ENCODE assay signal across 7 cellular contexts in the genomic region with DNA sequence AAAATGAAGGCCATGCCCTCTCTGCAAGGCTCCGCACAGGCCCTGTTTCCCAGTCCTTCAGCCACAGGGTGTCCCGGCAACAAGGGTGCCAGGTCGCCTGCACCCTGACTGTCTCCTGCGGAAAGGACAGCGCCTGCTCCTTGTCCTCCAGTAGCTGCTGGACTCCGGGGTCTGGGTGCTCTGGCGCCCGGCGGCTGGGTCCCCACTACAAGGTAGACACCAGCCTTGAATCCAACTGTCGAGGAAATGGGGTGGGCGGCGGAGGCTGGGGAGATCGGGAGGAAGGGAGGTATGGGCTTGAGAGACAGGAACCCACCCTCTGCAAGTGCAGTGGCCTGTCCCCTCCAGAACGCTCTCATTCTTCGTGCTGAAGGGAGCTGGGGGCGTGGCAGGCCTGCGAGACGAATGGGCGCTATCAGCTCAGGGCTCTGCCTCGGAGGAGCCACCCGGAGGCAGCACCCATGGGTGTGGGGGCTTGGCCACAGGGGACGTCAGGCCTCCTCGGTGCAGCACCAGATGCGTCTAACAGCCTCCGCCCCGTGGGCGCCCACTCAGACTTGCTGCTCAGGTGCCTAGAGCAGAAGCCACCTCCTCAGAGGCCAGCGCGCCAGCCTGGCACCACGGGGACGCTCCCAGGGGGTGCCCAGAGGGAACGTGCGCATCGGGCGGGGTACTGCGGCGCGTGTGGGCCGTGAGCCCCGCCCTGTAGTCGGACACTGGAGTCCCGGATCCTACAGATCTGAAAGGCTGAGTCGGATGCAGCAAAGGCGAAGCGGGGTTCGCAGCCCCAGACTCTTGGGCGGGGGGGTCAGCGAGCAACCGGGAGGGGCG. TPM values are rescaled to one million over a fixed set of nuclear protein-coding genes. Genes with fewer than 3 reads are reported as not detected.
DNase-seq lines count a peak whose midpoint lies in the region; ATAC-seq and TF ChIP-seq lines count a peak whose summit lies in the region.

No MANE protein-coding gene starts in this region.

- peak; percentile 64 for DNase-seq in activated CD4-positive, alpha-beta T cell treated with anti-CD3 and anti-CD28 coated beads, Interleukin-2, amount 50 U/mL, for 1 hour
- DNase-seq in effector CD4-positive, alpha-beta T cell, result peak; percentile 70
- DNase-seq in mucosa of descending colon, result peak; percentile 74 to 87 (median 82)
- peak; percentile 83 for DNase-seq in stimulated activated naive CD8-positive, alpha-beta T cell treated with anti-CD3 and anti-CD28 coated beads, Interleukin-15, Interleukin-2, amounts not matched to agents 100 U/mL and 50 U/mL, for 24 hours

- H4K20me1 ChIP-seq in KMS-11 (ENCODE audit: insufficient read depth), result no peaks in the 10 kb centered on the region

- H3K27ac ChIP-seq in KMS-11, result no peak overlapping the region

- H3K9me3 ChIP-seq in mucosa of descending colon, result no peaks in the 10 kb centered on the region

- intact Hi-C loops in mucosa of descending colon (cut with DNase I, micrococcal nuclease), result no loop called here

- no peak overlapping the region for H3K4me3 ChIP-seq in KMS-11 (IDR thresholded peaks at IDR 0.05; ENCODE audit: insufficient read depth, low read depth, low read length)
- peak overlapping the region; percentile 56 for H3K4me3 ChIP-seq in mucosa of descending colon

- H3K9ac ChIP-seq in KMS-11, result peak overlapping the region; percentile 64

- H3K36me3 ChIP-seq in KMS-11 (ENCODE audit: insufficient read depth), result no peaks in the 10 kb centered on the region
- H3K36me3 ChIP-seq in mucosa of descending colon (ENCODE audit: low read depth), result no peaks in the 10 kb centered on the region

- H3K4me1 ChIP-seq in KMS-11 (ENCODE audit: low read depth, poor library complexity, severe bottlenecking) (peaks cover 36% of the 10 kb centered on the region), mucosa of descending colon (ENCODE audit: low read depth) (peaks cover 50% of the 10 kb centered on the region)

- ATAC-seq in GM21737 (IDR thresholded peaks at IDR 0.05; ENCODE audit: unreplicated experiment), result peak; percentile 32
- ATAC-seq in mucosa of descending colon, result peak; percentile 66
- ATAC-seq in stimulated activated naive CD8-positive, alpha-beta T cell treated with anti-CD3 and anti-CD28 coated beads, Interleukin-15, Interleukin-2, amounts not matched to agents 100 U/mL and 50 U/mL, for 24 hours, result peak; percentile 67

- H3K79me2 ChIP-seq in KMS-11 (ENCODE audit: insufficient read depth, low read depth), result no peaks in the 10 kb centered on the region

- H3K27me3 ChIP-seq in KMS-11 (ENCODE audit: insufficient read depth, low read depth), result no peaks in the 10 kb centered on the region; the same call in 1 of the 2 replicates

- TF ChIP-seq CTCF in GM12873 (IDR thresholded peaks at IDR 0.05; ENCODE audit: insufficient read depth, low read depth, low read length, missing control alignments) (peak; percentile 7), KMS-11 (conservative IDR thresholded peaks at IDR 0.05; ENCODE audit: low read depth, low read length) (no peak), mucosa of descending colon (IDR thresholded peaks at IDR 0.05) (no peak)

- peak overlapping the region; percentile 36; the same call in 1 of the 2 replicates for H2AFZ ChIP-seq in KMS-11 (ENCODE audit: low read depth)

- H3K4me2 ChIP-seq in KMS-11, result peak overlapping the region; percentile 54; the same call in 1 of the 2 replicates

RNA-seq across cellular contexts. Expression of a gene that starts 15.6 kb away (rescaled TPM):
- 1 to 10 TPM; 4.8 to 7.0 (median 5.2) TPM for total RNA-seq in mucosa of descending colon

RNA-seq across cellular contexts. Expression of a gene that starts 23.5 kb away (rescaled TPM):
- 1 to 10 TPM in 1 of 3 donors, under 1 TPM in 2; 0.09 to 1.2 (median 0.36) TPM for total RNA-seq in mucosa of descending colon

RNA-seq across cellular contexts. Expression of a gene that starts 31.1 kb away (rescaled TPM):
- total RNA-seq in mucosa of descending colon, result not detected

RNA-seq across cellular contexts. Expression of a gene that starts 47.6 kb away (rescaled TPM):
- total RNA-seq in mucosa of descending colon, result 10 to 100 TPM; 48.1 to 63.4 (median 58.8) TPM

RNA-seq across cellular contexts. Expression of a gene that starts 47.6 kb away (rescaled TPM):
- 10 to 100 TPM; 39.1 to 54.0 (median 42.7) TPM for total RNA-seq in mucosa of descending colon
